Comparison of ENCODE assay signal across 11 cellular contexts in genomic region chr1:100452641-100453040, GRCh38.
DNase-seq lines count a peak whose midpoint lies in the region; ATAC-seq, FAIRE-seq and TF ChIP-seq lines count a peak whose summit lies in the region.
"Had no signal": no experiment of that assay in that cellular context is flagged by ENCODE, and none has a peak within 500 bp of the region (broad histone marks: within the 10 kb centered on the region; RNA-seq: fewer than 3 reads in every experiment).

No MANE protein-coding gene starts in this region.

- H3K79me2 ChIP-seq in KMS-11 (ENCODE audit: insufficient read depth, low read depth): no peaks in the 10 kb centered on the region
- H3K79me2 ChIP-seq in hepatocyte: no peaks in the 10 kb centered on the region

- H3K36me3 Mint-ChIP-seq in immature natural killer cell: peaks cover 6 to 17% (median 13%) of the 10 kb centered on the region in 3 donors

- H3K9me3 ChIP-seq in hepatocyte (ENCODE audit: low read depth): no peaks in the 10 kb centered on the region

- WGBS in hepatocyte (ENCODE audit: low lambda C conversion rate, missing lambda C conversion rate): 85% methylated on average over 1 of the region's 1 CpG

- H3K4me1 ChIP-seq in KMS-11 (ENCODE audit: low read depth, poor library complexity, severe bottlenecking) (peaks cover 70% of the 10 kb centered on the region), hepatocyte (ENCODE audit: insufficient read depth) (no peaks in the 10 kb centered on the region)

- H4K20me1 ChIP-seq in KMS-11 (ENCODE audit: insufficient read depth): no peaks in the 10 kb centered on the region
- no peaks in the 10 kb centered on the region for H4K20me1 ChIP-seq in hepatocyte (ENCODE audit: insufficient read depth, poor library complexity, severe bottlenecking)

- ATAC-seq in GM21528 (IDR thresholded peaks at IDR 0.05; ENCODE audit: low FRiP score, unreplicated experiment): peak; percentile 56
- ATAC-seq: left cardiac atrium had no signal

- H3K4me1 Mint-ChIP-seq in immature natural killer cell: peaks cover 25 to 32% of the 10 kb centered on the region in 2 donors

- peak overlapping the region; percentile 64 for H3K4me2 ChIP-seq in KMS-11
- H3K4me2 ChIP-seq in hepatocyte: no peak overlapping the region

- no peaks in the 10 kb centered on the region for H3K9me2 ChIP-seq in hepatocyte (replicated peaks; ENCODE audit: insufficient read depth)

- H3K9ac ChIP-seq in KMS-11: peak overlapping the region; percentile 55; the same call in 1 of the 2 replicates

- no peak overlapping the region for H3K4me3 ChIP-seq in KMS-11 (IDR thresholded peaks at IDR 0.05; ENCODE audit: insufficient read depth, low read depth, low read length)
- no peak overlapping the region for H3K4me3 ChIP-seq in hepatocyte

- H3K36me3 ChIP-seq in KMS-11 (ENCODE audit: insufficient read depth) (no peaks in the 10 kb centered on the region), hepatocyte (replicated peaks; ENCODE audit: insufficient read depth, low read depth) (no peaks in the 10 kb centered on the region)

- TF ChIP-seq CTCF in KMS-11 (conservative IDR thresholded peaks at IDR 0.05; ENCODE audit: low read depth, low read length) (no peak), hepatocyte (IDR thresholded peaks at IDR 0.05; ENCODE audit: poor library complexity) (no peak)

- H3K4me3 Mint-ChIP-seq in immature natural killer cell: no peak overlapping the region

- TF ChIP-seq POLR2A in GM12892 (IDR thresholded peaks at IDR 0.05; ENCODE audit: low read depth, low read length): no peak

- FAIRE-seq in GM12892 (lab: Jason Lieb, UNC): peak; percentile 30

- H3K27me3 ChIP-seq in KMS-11 (ENCODE audit: insufficient read depth, low read depth) (no peaks in the 10 kb centered on the region), hepatocyte (no peaks in the 10 kb centered on the region)

- peaks cover 0 to 1% (median 1%) of the 10 kb centered on the region in 3 donors for H3K27me3 Mint-ChIP-seq in immature natural killer cell (ENCODE audit: low read depth in 3 of 3)

- DNase-seq in GM12892 (ENCODE audit: insufficient read length) (no peak), immature natural killer cell (peak in 2 of 3 donors; percentile 12 to 20), NCI-H2227 (lab: John Stamatoyannopoulos, UW; ENCODE audit: unreplicated experiment) (no peak), NCI-H446 treated with DMSO at 0.1 percent for 48 hours (lab: John Stamatoyannopoulos, UW) (no peak), hepatocyte (ENCODE audit: low spot score) (no peak), ureter (ENCODE audit: low spot score) (no peak)
- DNase-seq: activated CD4-positive, CD25-positive, alpha-beta regulatory T cell treated with anti-CD3 and anti-CD28 coated beads, Interleukin-2, amount 50 U/mL, for 72 hours; left cardiac atrium; NCI-H526 treated with DMSO at 0.1 percent for 48 hours had no signal

- H3K9me3 Mint-ChIP-seq in immature natural killer cell: no peaks in the 10 kb centered on the region

- H2AFZ ChIP-seq in KMS-11 (ENCODE audit: low read depth) (no peak overlapping the region), hepatocyte (no peak overlapping the region)

- H3K27ac Mint-ChIP-seq in immature natural killer cell: peak overlapping the region in 5 of 6 donors; percentile 26 to 57 (median 44)

- peak overlapping the region; percentile 94 for H3K27ac ChIP-seq in KMS-11
- no peak overlapping the region for H3K27ac ChIP-seq in hepatocyte

Comparison
In these comparisons a context has a peak if more than half of its experiments do, and no peak if none do; other contexts are left out.
1. DNase-seq: peak in immature natural killer cell (2 of 3); none in GM12892 (single experiment), NCI-H2227 (single experiment), NCI-H446 treated with DMSO at 0.1 percent for 48 hours (single experiment), hepatocyte (single experiment) and ureter (single experiment).